1 cellular context compared by ENCODE assay signal in genomic region chr9:133992780-133993634, GRCh38.
A peak's percentile ranks its signal among the peaks of the same experiment; 100 is the strongest.
TF ChIP-seq lines count a peak whose summit lies in the region.

No MANE protein-coding gene starts in this region.

TF ChIP-seq in HEK293, 187 proteins besides CTCF, POLR2A, EP300 and RAD21 (continued from another document):
- TF ChIP-seq ZBTB10 (tag by site-specific recombination; IDR thresholded peaks at IDR 0.05) (peak; percentile 72; the same call in 1 of the 2 replicates), ZSCAN23 (tag by site-specific recombination; IDR thresholded peaks at IDR 0.05) (no peak), ZNF610 (tag by site-specific recombination; IDR thresholded peaks at IDR 0.05; ENCODE audit: borderline replicate concordance) (0 out of 2 replicates have a peak, but pooled peaks have one; percentile 58), ZNF624 (tag by site-specific recombination; IDR thresholded peaks at IDR 0.05) (no peak), ZNF76 (tag by site-specific recombination; IDR thresholded peaks at IDR 0.05; ENCODE audit: borderline replicate concordance, low read depth) (peak; percentile 50; the same call in 1 of the 2 replicates), ZNF274 (IDR thresholded peaks at IDR 0.05; ENCODE audit: low read length) (no peak), ZNF274 (tag by site-specific recombination; IDR thresholded peaks at IDR 0.05; ENCODE audit: borderline replicate concordance) (no peak), ZNF513 (tag by site-specific recombination; IDR thresholded peaks at IDR 0.05) (no peak), GLIS1 (tag by site-specific recombination; IDR thresholded peaks at IDR 0.05) (peak; percentile 79), ZNF639 (tag by site-specific recombination; IDR thresholded peaks at IDR 0.05) (0 out of 2 replicates have a peak, but pooled peaks have one; percentile 36), ZSCAN4 (tag by site-specific recombination; IDR thresholded peaks at IDR 0.05) (no peak), ZNF670 (tag by site-specific recombination; IDR thresholded peaks at IDR 0.05; ENCODE audit: low read depth) (no peak), ZBTB1 (tag by site-specific recombination; IDR thresholded peaks at IDR 0.05) (0 out of 2 replicates have a peak, but pooled peaks have one; percentile 31), ZNF792 (tag by site-specific recombination; IDR thresholded peaks at IDR 0.05) (no peak), GLIS2 (tag by site-specific recombination; IDR thresholded peaks at IDR 0.05) (peak; percentile 91)
